1 cellular context compared by ENCODE assay signal in the genomic region with DNA sequence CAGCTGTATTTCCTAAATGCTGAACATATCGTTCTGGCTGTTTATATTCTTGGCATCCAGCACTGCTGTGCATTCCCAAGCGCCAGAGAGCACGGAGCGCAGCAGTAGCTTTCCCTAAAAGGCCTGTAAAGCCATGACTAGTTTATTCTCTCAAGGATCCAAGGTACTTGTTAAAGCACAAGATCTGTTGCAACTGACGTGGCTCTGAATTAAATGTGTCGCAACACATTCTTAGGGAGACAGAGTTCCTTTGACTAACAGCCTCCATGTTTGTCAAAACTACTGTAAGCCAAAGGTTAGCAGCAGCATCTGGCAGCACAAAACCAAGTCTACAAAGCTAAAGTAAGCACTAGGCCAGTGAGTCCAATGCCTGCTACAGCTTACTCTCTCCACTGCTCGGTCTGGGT.
TF ChIP-seq lines count a peak whose summit lies in the region.

No MANE protein-coding gene starts in this region.

TF ChIP-seq in HepG2, 621 proteins besides CTCF, POLR2A, EP300 and RAD21 (continued from another document and continues in another):
- TF ChIP-seq FOXP1 (IDR thresholded peaks at IDR 0.05) (no peak), FOXP1 (CRISPR knock-in tag; IDR thresholded peaks at IDR 0.05) (peak; percentile 64; the same call in 1 of the 2 replicates), SIX1 (CRISPR knock-in tag; IDR thresholded peaks at IDR 0.05; ENCODE audit: borderline replicate concordance) (peak; percentile 15), NFYB (CRISPR knock-in tag; IDR thresholded peaks at IDR 0.05) (no peak), YY1 (IDR thresholded peaks at IDR 0.05; ENCODE audit: insufficient read depth, insufficient replicate concordance, low read depth, low read length) (peak; percentile 70), REXO4 (CRISPR knock-in tag; IDR thresholded peaks at IDR 0.05; ENCODE audit: borderline replicate concordance) (0 out of 2 replicates have a peak, but pooled peaks have one; percentile 23), ZSCAN9 (CRISPR knock-in tag; IDR thresholded peaks at IDR 0.05; ENCODE audit: borderline replicate concordance) (0 out of 2 replicates have a peak, but pooled peaks have one; percentile 23), ZNF614 (CRISPR knock-in tag; IDR thresholded peaks at IDR 0.05; ENCODE audit: borderline replicate concordance) (0 out of 2 replicates have a peak, but pooled peaks have one; percentile 66), NPAS2 (CRISPR knock-in tag; IDR thresholded peaks at IDR 0.05; ENCODE audit: borderline replicate concordance) (no peak), ERF (CRISPR knock-in tag; IDR thresholded peaks at IDR 0.05) (0 out of 2 replicates have a peak, but pooled peaks have one; percentile 35), ZMYM3 (CRISPR knock-in tag; IDR thresholded peaks at IDR 0.05) (peak; percentile 67; the same call in 1 of the 2 replicates), FOXA1 (IDR thresholded peaks at IDR 0.05) (no peak), FOXA1 (CRISPR knock-in tag; IDR thresholded peaks at IDR 0.05) (peak; percentile 56; the same call in 1 of the 2 replicates), KAT8 (CRISPR knock-in tag; IDR thresholded peaks at IDR 0.05) (0 out of 2 replicates have a peak, but pooled peaks have one; percentile 54), RXRB (CRISPR knock-in tag; IDR thresholded peaks at IDR 0.05; ENCODE audit: borderline replicate concordance) (peak; percentile 88), ZFP36L1 (CRISPR knock-in tag; IDR thresholded peaks at IDR 0.05) (0 out of 2 replicates have a peak, but pooled peaks have one; percentile 44), SAP130 (CRISPR knock-in tag; IDR thresholded peaks at IDR 0.05; ENCODE audit: low read depth) (peak; percentile 51), ARHGAP35 (CRISPR knock-in tag; IDR thresholded peaks at IDR 0.05; ENCODE audit: borderline replicate concordance) (0 out of 2 replicates have a peak, but pooled peaks have one; percentile 43), DMAP1 (CRISPR knock-in tag; IDR thresholded peaks at IDR 0.05) (peak; percentile 40; the same call in 1 of the 2 replicates), ZNF772 (CRISPR knock-in tag; IDR thresholded peaks at IDR 0.05) (peak; percentile 30; the same call in 1 of the 2 replicates), KLF15 (CRISPR knock-in tag; IDR thresholded peaks at IDR 0.05; ENCODE audit: borderline replicate concordance) (no peak), MED13 (CRISPR knock-in tag; IDR thresholded peaks at IDR 0.05) (peak; percentile 71; the same call in 1 of the 2 replicates), KDM5B (CRISPR knock-in tag; IDR thresholded peaks at IDR 0.05; ENCODE audit: borderline replicate concordance) (no peak), ZNF33B (CRISPR knock-in tag; IDR thresholded peaks at IDR 0.05) (no peak), ZFX (CRISPR knock-in tag; IDR thresholded peaks at IDR 0.05; ENCODE audit: low read depth) (peak; percentile 60), SPEN (CRISPR knock-in tag; IDR thresholded peaks at IDR 0.05; ENCODE audit: low read depth) (no peak; the same call in 1 of the 2 replicates), FOXP4 (CRISPR knock-in tag; IDR thresholded peaks at IDR 0.05) (peak; percentile 67; the same call in 1 of the 2 replicates), ZKSCAN8 (CRISPR knock-in tag; IDR thresholded peaks at IDR 0.05; ENCODE audit: borderline replicate concordance) (peak; percentile 33; the same call in 1 of the 2 replicates), CCDC6 (CRISPR knock-in tag; IDR thresholded peaks at IDR 0.05) (0 out of 2 replicates have a peak, but pooled peaks have one; percentile 6), SOX13 (IDR thresholded peaks at IDR 0.05) (0 out of 2 replicates have a peak, but pooled peaks have one; percentile 23), SOX13 (CRISPR knock-in tag; conservative IDR thresholded peaks at IDR 0.05 in 1 of 2, IDR thresholded peaks at IDR 0.05 in 1 of 2) (peak in 1 of 2 experiments; percentile 78; a peak in 2 of 4 replicates), ZNF644 (CRISPR knock-in tag; IDR thresholded peaks at IDR 0.05; ENCODE audit: low read depth) (peak; percentile 98), MXD3 (CRISPR knock-in tag; IDR thresholded peaks at IDR 0.05) (no peak), ZNF205 (CRISPR knock-in tag; IDR thresholded peaks at IDR 0.05) (peak; percentile 74; the same call in 1 of the 2 replicates), ZNF280D (CRISPR knock-in tag; IDR thresholded peaks at IDR 0.05) (peak; percentile 79; the same call in 1 of the 2 replicates), TFDP2 (CRISPR knock-in tag; IDR thresholded peaks at IDR 0.05) (no peak; the same call in 1 of the 2 replicates), SRSF1 (optimal IDR thresholded peaks at IDR 0.05; ENCODE audit: low read depth, low read length) (no peak), POGZ (CRISPR knock-in tag; IDR thresholded peaks at IDR 0.05) (peak; percentile 93), ZNF232 (CRISPR knock-in tag; IDR thresholded peaks at IDR 0.05; ENCODE audit: borderline replicate concordance) (0 out of 2 replicates have a peak, but pooled peaks have one; percentile 44)
- TF ChIP-seq, protein P1, sequence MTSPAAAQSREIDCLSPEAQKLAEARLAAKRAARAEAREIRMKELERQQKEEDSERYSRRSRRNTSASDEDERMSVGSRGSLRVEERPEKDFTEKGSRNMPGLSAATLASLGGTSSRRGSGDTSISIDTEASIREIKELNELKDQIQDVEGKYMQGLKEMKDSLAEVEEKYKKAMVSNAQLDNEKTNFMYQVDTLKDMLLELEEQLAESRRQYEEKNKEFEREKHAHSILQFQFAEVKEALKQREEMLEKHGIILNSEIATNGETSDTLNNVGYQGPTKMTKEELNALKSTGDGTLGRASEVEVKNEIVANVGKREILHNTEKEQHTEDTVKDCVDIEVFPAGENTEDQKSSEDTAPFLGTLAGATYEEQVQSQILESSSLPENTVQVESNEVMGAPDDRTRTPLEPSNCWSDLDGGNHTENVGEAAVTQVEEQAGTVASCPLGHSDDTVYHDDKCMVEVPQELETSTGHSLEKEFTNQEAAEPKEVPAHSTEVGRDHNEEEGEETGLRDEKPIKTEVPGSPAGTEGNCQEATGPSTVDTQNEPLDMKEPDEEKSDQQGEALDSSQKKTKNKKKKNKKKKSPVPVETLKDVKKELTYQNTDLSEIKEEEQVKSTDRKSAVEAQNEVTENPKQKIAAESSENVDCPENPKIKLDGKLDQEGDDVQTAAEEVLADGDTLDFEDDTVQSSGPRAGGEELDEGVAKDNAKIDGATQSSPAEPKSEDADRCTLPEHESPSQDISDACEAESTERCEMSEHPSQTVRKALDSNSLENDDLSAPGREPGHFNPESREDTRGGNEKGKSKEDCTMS (CRISPR knock-in tag; conservative IDR thresholded peaks at IDR 0.05), result 0 out of 2 replicates have a peak, but pooled peaks have one; percentile 21
- TF ChIP-seq, protein P2, sequence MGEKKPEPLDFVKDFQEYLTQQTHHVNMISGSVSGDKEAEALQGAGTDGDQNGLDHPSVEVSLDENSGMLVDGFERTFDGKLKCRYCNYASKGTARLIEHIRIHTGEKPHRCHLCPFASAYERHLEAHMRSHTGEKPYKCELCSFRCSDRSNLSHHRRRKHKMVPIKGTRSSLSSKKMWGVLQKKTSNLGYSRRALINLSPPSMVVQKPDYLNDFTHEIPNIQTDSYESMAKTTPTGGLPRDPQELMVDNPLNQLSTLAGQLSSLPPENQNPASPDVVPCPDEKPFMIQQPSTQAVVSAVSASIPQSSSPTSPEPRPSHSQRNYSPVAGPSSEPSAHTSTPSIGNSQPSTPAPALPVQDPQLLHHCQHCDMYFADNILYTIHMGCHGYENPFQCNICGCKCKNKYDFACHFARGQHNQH (CRISPR knock-in tag; IDR thresholded peaks at IDR 0.05), result peak; percentile 52; the same call in 1 of the 2 replicates
- TF ChIP-seq, protein P3, sequence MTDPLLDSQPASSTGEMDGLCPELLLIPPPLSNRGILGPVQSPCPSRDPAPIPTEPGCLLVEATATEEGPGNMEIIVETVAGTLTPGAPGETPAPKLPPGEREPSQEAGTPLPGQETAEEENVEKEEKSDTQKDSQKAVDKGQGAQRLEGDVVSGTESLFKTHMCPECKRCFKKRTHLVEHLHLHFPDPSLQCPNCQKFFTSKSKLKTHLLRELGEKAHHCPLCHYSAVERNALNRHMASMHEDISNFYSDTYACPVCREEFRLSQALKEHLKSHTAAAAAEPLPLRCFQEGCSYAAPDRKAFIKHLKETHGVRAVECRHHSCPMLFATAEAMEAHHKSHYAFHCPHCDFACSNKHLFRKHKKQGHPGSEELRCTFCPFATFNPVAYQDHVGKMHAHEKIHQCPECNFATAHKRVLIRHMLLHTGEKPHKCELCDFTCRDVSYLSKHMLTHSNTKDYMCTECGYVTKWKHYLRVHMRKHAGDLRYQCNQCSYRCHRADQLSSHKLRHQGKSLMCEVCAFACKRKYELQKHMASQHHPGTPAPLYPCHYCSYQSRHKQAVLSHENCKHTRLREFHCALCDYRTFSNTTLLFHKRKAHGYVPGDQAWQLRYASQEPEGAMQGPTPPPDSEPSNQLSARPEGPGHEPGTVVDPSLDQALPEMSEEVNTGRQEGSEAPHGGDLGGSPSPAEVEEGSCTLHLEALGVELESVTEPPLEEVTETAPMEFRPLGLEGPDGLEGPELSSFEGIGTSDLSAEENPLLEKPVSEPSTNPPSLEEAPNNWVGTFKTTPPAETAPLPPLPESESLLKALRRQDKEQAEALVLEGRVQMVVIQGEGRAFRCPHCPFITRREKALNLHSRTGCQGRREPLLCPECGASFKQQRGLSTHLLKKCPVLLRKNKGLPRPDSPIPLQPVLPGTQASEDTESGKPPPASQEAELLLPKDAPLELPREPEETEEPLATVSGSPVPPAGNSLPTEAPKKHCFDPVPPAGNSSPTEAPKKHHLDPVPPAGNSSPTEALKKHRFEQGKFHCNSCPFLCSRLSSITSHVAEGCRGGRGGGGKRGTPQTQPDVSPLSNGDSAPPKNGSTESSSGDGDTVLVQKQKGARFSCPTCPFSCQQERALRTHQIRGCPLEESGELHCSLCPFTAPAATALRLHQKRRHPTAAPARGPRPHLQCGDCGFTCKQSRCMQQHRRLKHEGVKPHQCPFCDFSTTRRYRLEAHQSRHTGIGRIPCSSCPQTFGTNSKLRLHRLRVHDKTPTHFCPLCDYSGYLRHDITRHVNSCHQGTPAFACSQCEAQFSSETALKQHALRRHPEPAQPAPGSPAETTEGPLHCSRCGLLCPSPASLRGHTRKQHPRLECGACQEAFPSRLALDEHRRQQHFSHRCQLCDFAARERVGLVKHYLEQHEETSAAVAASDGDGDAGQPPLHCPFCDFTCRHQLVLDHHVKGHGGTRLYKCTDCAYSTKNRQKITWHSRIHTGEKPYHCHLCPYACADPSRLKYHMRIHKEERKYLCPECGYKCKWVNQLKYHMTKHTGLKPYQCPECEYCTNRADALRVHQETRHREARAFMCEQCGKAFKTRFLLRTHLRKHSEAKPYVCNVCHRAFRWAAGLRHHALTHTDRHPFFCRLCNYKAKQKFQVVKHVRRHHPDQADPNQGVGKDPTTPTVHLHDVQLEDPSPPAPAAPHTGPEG (CRISPR knock-in tag; IDR thresholded peaks at IDR 0.05), result 0 out of 2 replicates have a peak, but pooled peaks have one; percentile 54
